8 cellular contexts compared by ENCODE assay signal in the genomic region with DNA sequence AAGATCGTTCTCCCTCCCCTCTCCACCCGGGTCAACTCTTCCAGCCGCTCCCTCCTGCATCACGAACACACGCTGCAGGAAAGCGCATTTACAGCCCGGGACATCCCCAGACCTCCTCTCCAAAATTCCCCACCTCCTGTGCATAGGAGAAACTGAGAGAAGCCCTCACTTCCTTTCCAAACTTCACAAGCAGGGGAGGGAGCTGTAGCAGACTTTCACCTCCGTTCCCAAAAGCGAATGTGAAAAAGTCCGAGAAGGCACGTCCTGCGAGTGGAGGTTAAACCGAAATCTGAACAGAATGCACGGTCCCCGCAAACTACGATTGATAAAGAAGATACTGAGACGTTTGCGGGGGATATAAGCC. TPM values are rescaled to one million over a fixed set of nuclear protein-coding genes. Genes with fewer than 3 reads are reported as not detected.
DNase-seq lines count a peak whose midpoint lies in the region; ATAC-seq, FAIRE-seq and TF ChIP-seq lines count a peak whose summit lies in the region.

No MANE protein-coding gene starts in this region.

- peak overlapping the region; percentile 83 for H3K4me3 ChIP-seq in astrocyte (ENCODE audit: insufficient read depth, low read depth, low read length)

- TF ChIP-seq CTCF in CD14-positive monocyte (IDR thresholded peaks at IDR 0.05) (no peak), astrocyte (IDR thresholded peaks at IDR 0.05; ENCODE audit: insufficient read depth, low read depth, low read length) (no peak)

- H3K9me3 Mint-ChIP-seq in CD14-positive monocyte (no peaks in the 10 kb centered on the region), astrocyte (ENCODE audit: unreplicated experiment) (no peaks in the 10 kb centered on the region)

- H3K4me2 ChIP-seq in astrocyte (ENCODE audit: low read length), result peak overlapping the region; percentile 88

- no peaks in the 10 kb centered on the region for H3K27me3 ChIP-seq in astrocyte (ENCODE audit: insufficient read depth, low read length)

- DNase-seq in CD14-positive monocyte (ENCODE audit: low spot score) (no peak), NAMALWA (ENCODE audit: low spot score) (peak; percentile 68), astrocyte (ENCODE audit: low read depth) (peak; percentile 52), iPS-NIHi7 (ENCODE audit: extremely low spot score) (peak; percentile 28), GOT3 (lab: John Stamatoyannopoulos, UW) (no peak)
- peak; percentile 25 for DNase-seq in stimulated activated CD4-positive, alpha-beta T cell treated with anti-CD3 and anti-CD28 coated beads, Interleukin-12 subunit alpha, Interleukin-12 subunit beta, amount 100 ng/mL, for 4 hours

- H3K27ac Mint-ChIP-seq in CD14-positive monocyte, result peak overlapping the region in 6 of 7 donors; percentile 43 to 81 (median 76)
- peak overlapping the region; percentile 97 for H3K27ac Mint-ChIP-seq in astrocyte (ENCODE audit: unreplicated experiment)

- ATAC-seq in GM21515 (IDR thresholded peaks at IDR 0.05; ENCODE audit: unreplicated experiment) (peak; percentile 41), HG02970 (IDR thresholded peaks at IDR 0.05; ENCODE audit: low FRiP score, unreplicated experiment) (no peak)

- peaks cover 18% of the 10 kb centered on the region for H4K20me1 ChIP-seq in astrocyte (ENCODE audit: insufficient read depth, low read length)

- intact Hi-C loops in CD14-positive monocyte (cut with micrococcal nuclease), result loop anchor here (5.0 kb wide), 2 partner anchors 46 to 96 kb away; no protein-coding TSS in a partner anchor

- no peak for FAIRE-seq in astrocyte (lab: Jason Lieb, UNC)

- H3K9me3 ChIP-seq in astrocyte (ENCODE audit: insufficient read depth, low read depth, low read length), result no peaks in the 10 kb centered on the region

- H3K4me1 Mint-ChIP-seq in CD14-positive monocyte (peaks cover 62% of the 10 kb centered on the region), astrocyte (ENCODE audit: low read depth, unreplicated experiment) (peaks cover 26% of the 10 kb centered on the region)

- H3K27me3 Mint-ChIP-seq in CD14-positive monocyte (ENCODE audit: low read depth in 3 of 3) (peaks cover 7 to 12% (median 11%) of the 10 kb centered on the region in 3 donors), astrocyte (ENCODE audit: low read depth, unreplicated experiment) (no peaks in the 10 kb centered on the region)

- peaks cover 54% of the 10 kb centered on the region for H3K79me2 ChIP-seq in astrocyte (ENCODE audit: insufficient read depth, low read length)

- peak overlapping the region; percentile 86 for H3K27ac ChIP-seq in astrocyte (ENCODE audit: low read depth, low read length)

- H2AFZ ChIP-seq in astrocyte (ENCODE audit: low read depth, low read length), result peak overlapping the region; percentile 89

- H3K36me3 Mint-ChIP-seq in CD14-positive monocyte (no peaks in the 10 kb centered on the region), astrocyte (ENCODE audit: low read depth, unreplicated experiment) (peaks cover 4% of the 10 kb centered on the region)

- peaks cover 32% of the 10 kb centered on the region for H3K4me1 ChIP-seq in astrocyte (ENCODE audit: insufficient read depth, low read length)

- peak overlapping the region; percentile 96 for H3K9ac ChIP-seq in astrocyte (ENCODE audit: low read length)

- peaks cover 5% of the 10 kb centered on the region for H3K36me3 ChIP-seq in astrocyte (ENCODE audit: insufficient read depth, low read length)

- H3K4me3 Mint-ChIP-seq in CD14-positive monocyte, result peak overlapping the region; percentile 97 to 99
- H3K4me3 Mint-ChIP-seq in astrocyte (ENCODE audit: unreplicated experiment), result peak overlapping the region; percentile 91

RNA-seq across cellular contexts. Expression of a gene that starts 0.5 kb away (rescaled TPM):
- polyA plus RNA-seq in CD14-positive monocyte, result 10 to 100 TPM; 15.2 to 16.9 TPM
- total RNA-seq in astrocyte, result 459 and 476 TPM in 2 replicates

Comparison
In these comparisons a context has a peak if more than half of its experiments do, and no peak if none do; other contexts are left out.
1. DNase-seq: peak in NAMALWA (single experiment), astrocyte (single experiment), iPS-NIHi7 (single experiment) and stimulated activated CD4-positive, alpha-beta T cell treated with anti-CD3 and anti-CD28 coated beads, Interleukin-12 subunit alpha, Interleukin-12 subunit beta, amount 100 ng/mL, for 4 hours (single experiment); none in CD14-positive monocyte (single experiment) and GOT3 (single experiment).